ENCODE assay signal across 8 cellular contexts in genomic region chr2:182715896-182716664, GRCh38. TPM values are rescaled to one million over a fixed set of nuclear protein-coding genes. Genes with fewer than 3 reads are reported as not detected.
DNase-seq lines count a peak whose midpoint lies in the region; ATAC-seq, FAIRE-seq and TF ChIP-seq lines count a peak whose summit lies in the region.

Gene DNAJC10, plus strand, starts transcription at chr2:182716257. Its CDS starts 1,830 bp downstream, at chr2:182718087.

- ATAC-seq in GM18907 (IDR thresholded peaks at IDR 0.05; ENCODE audit: unreplicated experiment) (peak; percentile 90), HG03139 (IDR thresholded peaks at IDR 0.05; ENCODE audit: unreplicated experiment) (peak; percentile 77)
- ATAC-seq in activated CD4-positive, CD25-positive, alpha-beta regulatory T cell treated with anti-CD3 and anti-CD28 coated beads, Interleukin-2, amount 50 U/mL, for 24 hours = peak; percentile 91 to 93

- peaks cover 0 to 8% of the 10 kb centered on the region in 2 donors for H3K4me1 ChIP-seq in kidney (ENCODE audit: control insufficient read depth in 1 of 2, insufficient read depth in 1 of 2, low read depth in 1 of 2, low read length in 2 of 2)

- TF ChIP-seq CTCF in AG09309 (IDR thresholded peaks at IDR 0.05; ENCODE audit: control insufficient read depth, insufficient read depth, low read depth, low read length, missing control alignments) (no peak), kidney (IDR thresholded peaks at IDR 0.05; ENCODE audit: borderline replicate concordance, extremely low read depth, insufficient read depth) (no peak)

- intact Hi-C loops in kidney (cut with DNase I) = no loop called here

- peaks cover under 1 to 2% of the 10 kb centered on the region in 2 donors for H3K36me3 ChIP-seq in kidney (ENCODE audit: control insufficient read depth in 1 of 2, insufficient read depth in 2 of 2, low read length in 2 of 2)

- peak within 1 kb of the TSS; percentile 83 to 90 for H3K27ac ChIP-seq in kidney (ENCODE audit: low read depth in 2 of 2, low read length in 2 of 2)

- FAIRE-seq in kidney (lab: Jason Lieb, UNC) = no peak

- H3K9ac ChIP-seq in kidney (ENCODE audit: low read length in 2 of 2) = peak within 1 kb of the TSS; percentile 82 to 87

- H3K9me3 ChIP-seq in kidney (ENCODE audit: control insufficient read depth in 1 of 2, low read length in 2 of 2) = no peaks in the 10 kb centered on the region

- H3K4me3 ChIP-seq in AG09309 (ENCODE audit: control insufficient read depth, low read depth, low read length) (peak within 1 kb of the TSS; percentile 95), kidney (ENCODE audit: low read length in 2 of 2) (peak within 1 kb of the TSS; percentile 87 to 98)

- DNase-seq in AG09309 (ENCODE audit: low read depth) (peak; percentile 67), NCI-H2227 treated with DMSO at 0.1 percent for 48 hours (lab: John Stamatoyannopoulos, UW) (peak; percentile 93), cerebellar nuclear complex (lab: John Stamatoyannopoulos, UW) (peak; percentile 57 to 73), kidney (peak; percentile 95)
- DNase-seq in stimulated activated CD4-positive, alpha-beta T cell treated with anti-CD3 and anti-CD28 coated beads, Interleukin-15, amount 100 ng/mL, for 24 hours = peak; percentile 92

RNA-seq across cellular contexts. Expression of gene DNAJC10, which starts in this region (rescaled TPM):
- 127 TPM for total RNA-seq in kidney
- 30.1 TPM for polyA plus RNA-seq in kidney (ENCODE audit: insufficient read depth, low read depth, low replicate concordance)

Comparison
In these comparisons a context has a peak if more than half of its experiments do, and no peak if none do; other contexts are left out.
1. Peak in every context shown above with its lines: DNase-seq, ATAC-seq, H3K4me3 ChIP-seq and H3K27ac ChIP-seq.